9 cellular contexts compared by ENCODE assay signal in the genomic region with DNA sequence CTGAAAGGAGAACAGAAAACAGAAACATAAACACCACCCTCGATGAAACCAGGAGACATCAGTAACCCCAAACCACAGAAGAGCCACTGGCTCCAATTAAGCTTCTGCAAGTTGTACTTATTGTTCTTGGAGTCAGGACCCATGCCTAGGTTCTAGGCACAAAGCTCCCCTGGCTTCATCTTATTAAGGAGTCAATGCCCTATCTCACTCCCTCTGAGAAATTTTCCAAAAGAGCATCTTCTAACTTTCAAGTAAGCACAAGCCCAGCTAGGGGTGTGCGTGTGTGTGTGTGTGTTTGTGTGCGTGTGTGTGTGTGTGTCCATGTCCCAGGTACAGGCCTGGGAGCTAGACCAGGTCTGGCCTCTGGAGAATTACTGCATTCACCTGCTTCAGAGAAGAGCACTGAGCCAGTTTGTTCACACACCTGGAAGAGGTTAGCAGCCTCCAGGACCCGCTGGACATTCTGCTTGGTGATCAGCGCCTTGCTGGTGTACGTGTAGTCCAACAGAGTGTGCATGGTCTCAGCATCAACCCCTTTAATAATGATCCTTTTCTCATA. TPM values are rescaled to one million over a fixed set of nuclear protein-coding genes. Genes with fewer than 3 reads are reported as not detected.
DNase-seq lines count a peak whose midpoint lies in the region; ATAC-seq and TF ChIP-seq lines count a peak whose summit lies in the region.
"Had no signal": no experiment of that assay in that cellular context is flagged by ENCODE, and none has a peak within 500 bp of the region (broad histone marks: within the 10 kb centered on the region; RNA-seq: fewer than 3 reads in every experiment).

No MANE protein-coding gene starts in this region.

- H3K9ac ChIP-seq in MM.1S (ENCODE audit: low read length), result peak overlapping the region; percentile 54

- H3K4me2 ChIP-seq in MM.1S (ENCODE audit: low read depth, low read length), result peak overlapping the region; percentile 80

- H3K27me3 ChIP-seq in MM.1S (replicated peaks; ENCODE audit: insufficient read depth, low read length), result no peaks in the 10 kb centered on the region

- intact Hi-C loops in mucosa of descending colon (cut with DNase I, micrococcal nuclease), result no loop called here

- no peaks in the 10 kb centered on the region for H3K9me2 ChIP-seq in MM.1S (replicated peaks; ENCODE audit: insufficient read depth, low read length)

- H3K9me3 ChIP-seq in MM.1S (replicated peaks; ENCODE audit: insufficient read depth, low read length) (no peaks in the 10 kb centered on the region), mucosa of descending colon (no peaks in the 10 kb centered on the region)

- H4K20me1 ChIP-seq in MM.1S (ENCODE audit: insufficient read depth, low read length), result no peaks in the 10 kb centered on the region

- H3F3A ChIP-seq in MM.1S (ENCODE audit: insufficient read depth, low read length), result peaks cover 47% of the 10 kb centered on the region

- no peak overlapping the region for H2AFZ ChIP-seq in MM.1S (ENCODE audit: low read length)

- peak overlapping the region; percentile 91 for H3K27ac ChIP-seq in MM.1S (ENCODE audit: low read length)

- DNase-seq in MM.1S (peak; percentile 95), mucosa of descending colon (no peak), Kasumi-1 (lab: John Stamatoyannopoulos, UW) (no peak), NCI-H748 treated with DMSO at 0.1 percent for 48 hours (lab: John Stamatoyannopoulos, UW) (no peak), GOT3 (lab: John Stamatoyannopoulos, UW) (no peak), AML-193 (lab: John Stamatoyannopoulos, UW) (no peak)
- DNase-seq: HFFc6 had no signal

- no peak for TF ChIP-seq CTCF in MM.1S (IDR thresholded peaks at IDR 0.05; ENCODE audit: low read length)
- no peak for TF ChIP-seq CTCF in mucosa of descending colon (IDR thresholded peaks at IDR 0.05)

- H3K4me1 ChIP-seq in MM.1S (ENCODE audit: low read length), result peaks cover 66% of the 10 kb centered on the region
- peaks cover 5% of the 10 kb centered on the region for H3K4me1 ChIP-seq in mucosa of descending colon (ENCODE audit: low read depth)

- H3K4me3 ChIP-seq in MM.1S (ENCODE audit: low read length) (peak overlapping the region; percentile 10), mucosa of descending colon (no peak overlapping the region)

- peaks cover 14% of the 10 kb centered on the region for H3K36me3 ChIP-seq in MM.1S (replicated peaks; ENCODE audit: insufficient read depth, low read length)
- no peaks in the 10 kb centered on the region for H3K36me3 ChIP-seq in mucosa of descending colon (ENCODE audit: low read depth)

- H3K79me2 ChIP-seq in MM.1S (ENCODE audit: low read length), result peaks cover 82% of the 10 kb centered on the region

- peak; percentile 88 for ATAC-seq in GM18867 (IDR thresholded peaks at IDR 0.05; ENCODE audit: unreplicated experiment)
- ATAC-seq in HG02588 (IDR thresholded peaks at IDR 0.05; ENCODE audit: unreplicated experiment), result peak; percentile 79
- ATAC-seq in mucosa of descending colon, result peak; percentile 64

RNA-seq across cellular contexts. Expression of a gene that starts 28.0 kb away (rescaled TPM):
- total RNA-seq in mucosa of descending colon, result 1 to 10 TPM; 1.9 to 3.0 (median 1.9) TPM
- total RNA-seq: HFFc6 had no signal
